17 cellular contexts compared by ENCODE assay signal in the genomic region with DNA sequence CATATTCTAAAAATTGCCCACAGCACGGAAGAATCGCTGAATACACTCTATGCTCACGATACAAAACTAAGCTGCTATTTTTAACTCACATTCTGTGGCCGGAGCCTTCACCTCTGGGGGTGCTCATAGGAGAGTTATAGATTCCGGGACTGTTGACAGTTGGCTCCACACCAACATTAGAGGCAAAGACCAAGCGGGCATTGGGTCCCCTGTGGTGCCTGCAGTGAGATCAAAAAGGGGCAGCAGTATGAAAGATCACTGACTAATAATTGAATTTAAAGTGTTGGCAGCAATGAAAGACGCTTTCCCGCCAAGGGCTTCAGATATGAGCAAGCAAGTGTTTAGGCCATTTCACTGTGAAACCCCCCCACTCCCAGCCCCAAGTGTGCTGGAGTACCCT.
"Had no signal": no experiment of that assay in that cellular context is flagged by ENCODE, and none has a peak within 500 bp of the region (broad histone marks: within the 10 kb centered on the region; RNA-seq: fewer than 3 reads in every experiment).

No MANE protein-coding gene starts in this region.

- H3K36me3 ChIP-seq: esophagus squamous epithelium, ovary, sigmoid colon, tibial artery had no signal

- ATAC-seq: activated CD4-positive, alpha-beta T cell treated with anti-CD3 and anti-CD28 coated beads for 36 hours; activated CD8-positive, alpha-beta T cell treated with anti-CD3 and anti-CD28 coated beads for 36 hours; effector memory CD8-positive, alpha-beta T cell; stimulated activated naive B cell treated with anti-CD40 and anti-IgM and Interleukin-4, amounts not matched to agents 10 μg/mL and 1 μg/mL and 100 μg/mL, for 72 hours; T-cell; WTC11 had no signal

- H3K9me3 ChIP-seq: esophagus squamous epithelium, ovary had no signal

- H3K27me3 ChIP-seq: esophagus squamous epithelium, hepatocyte, ovary, sigmoid colon, tibial artery had no signal

- H3K4me2 ChIP-seq: hepatocyte had no signal

- H3K4me1 ChIP-seq: esophagus squamous epithelium, sigmoid colon had no signal

- H3K27ac ChIP-seq: esophagus squamous epithelium, hepatocyte, ovary, sigmoid colon, tibial artery had no signal

- DNase-seq: activated CD4-positive, alpha-beta T cell treated with anti-CD3 and anti-CD28 coated beads for 36 hours; activated CD8-positive, alpha-beta T cell treated with anti-CD3 and anti-CD28 coated beads for 36 hours; activated naive CD4-positive, alpha-beta T cell treated with Interleukin-2 at 50 U/mL for 16 hours; activated naive CD8-positive, alpha-beta T cell treated with anti-CD3 and anti-CD28 coated beads, Interleukin-2, amount 10 ng/mL, durations not matched to agents 7 days and 5 days; activated T-cell treated with anti-CD3 and anti-CD28 coated beads, Interleukin-2, amount 50 U/mL, for 24 hours; amygdala; dermis blood vessel endothelial cell; effector memory CD8-positive, alpha-beta T cell; esophagus squamous epithelium; naive B cell; ovary; sigmoid colon; stimulated activated naive B cell treated with anti-CD40 and anti-IgM and Interleukin-4, amounts not matched to agents 10 μg/mL and 1 μg/mL and 100 μg/mL, for 72 hours; T-cell; tibial artery had no signal

- H3K4me3 ChIP-seq: esophagus squamous epithelium, hepatocyte, ovary, sigmoid colon, tibial artery had no signal

- H3K79me2 ChIP-seq: hepatocyte had no signal

- H2AFZ ChIP-seq: hepatocyte had no signal
